In genomic region chr11:17713851-17714250, GRCh38 we compare ENCODE assay signal across 36 cellular contexts. TPM values are rescaled to one million over a fixed set of nuclear protein-coding genes. Genes with fewer than 3 reads are reported as not detected.
"Had no signal": no experiment of that assay in that cellular context is flagged by ENCODE, and none has a peak within 500 bp of the region (broad histone marks: within the 10 kb centered on the region; RNA-seq: fewer than 3 reads in every experiment).

No MANE protein-coding gene starts in this region.

- DNase-seq: activated B cell treated with CpG ODN at 0.5 μM for 24 hours; activated CD4-positive, alpha-beta memory T cell treated with anti-CD3 and anti-CD28 coated beads for 36 hours; activated CD4-positive, alpha-beta T cell treated with anti-CD3 and anti-CD28 coated beads for 4 hours; activated CD4-positive, alpha-beta T cell treated with anti-CD3 and anti-CD28 coated beads, Interleukin-2, amount 50 U/mL, for 1 hour; activated CD4-positive, CD25-positive, alpha-beta regulatory T cell treated with anti-CD3 and anti-CD28 coated beads, Interleukin-2, amount 50 U/mL, for 72 hours; activated CD8-positive, alpha-beta memory T cell treated with anti-CD3 and anti-CD28 coated beads for 24 hours; activated CD8-positive, alpha-beta memory T cell treated with anti-CD3 and anti-CD28 coated beads, Interleukin-2, amount 10 ng/mL, durations not matched to agents 7 days and 5 days; activated CD8-positive, alpha-beta memory T cell treated with anti-CD3 and anti-CD28 coated beads, Interleukin-2, amount 50 U/mL, for 48 hours; activated effector memory CD4-positive, alpha-beta T cell treated with Interleukin-2 at 50 U/mL for 16 hours; activated naive CD4-positive, alpha-beta T cell treated with anti-CD3 and anti-CD28 coated beads, Interleukin-2, amount 10 ng/mL, durations not matched to agents 7 days and 5 days; activated naive CD8-positive, alpha-beta T cell treated with anti-CD3 and anti-CD28 coated beads, Interleukin-2, amount 50 U/mL, for 24 hours; activated T-cell treated with anti-CD3 and anti-CD28 coated beads, Interleukin-2, amount 50 U/mL, for 48 hours; anterior cingulate cortex; MM.1S; MV-4-11; NCI-H1092; NCI-H1436 treated with DMSO at 0.1 percent for 48 hours; NCI-H1694 treated with DMSO at 0.1 percent for 48 hours; NCI-H2029; NCI-H510A; NCI-H526; NCI-H748 treated with DMSO at 0.1 percent for 48 hours; NK-92 treated with Interleukin-12 subunit alpha and Interleukin-12 subunit beta, amount 100 ng/mL, for 24 hours; PC-9; SHP77; SK-N-SH; T-helper 9 cell had no signal

- H3K36me3 Mint-ChIP-seq: activated CD4-positive, alpha-beta memory T cell treated with anti-CD3 and anti-CD28 coated beads for 36 hours; activated CD8-positive, alpha-beta memory T cell treated with anti-CD3 and anti-CD28 coated beads, Interleukin-2, amount 10 ng/mL, durations not matched to agents 7 days and 5 days; activated naive CD4-positive, alpha-beta T cell treated with anti-CD3 and anti-CD28 coated beads, Interleukin-2, amount 10 ng/mL, durations not matched to agents 7 days and 5 days; activated naive CD8-positive, alpha-beta T cell; brain had no signal

- H3K4me2 ChIP-seq: KMS-11, PC-9, SK-N-SH had no signal

- H3K4me1 ChIP-seq: SJSA1 had no signal

- H3K4me3 ChIP-seq: PC-9, SJSA1 had no signal

- H3K9ac ChIP-seq: KMS-11, SK-N-SH had no signal

- H3K36me3 ChIP-seq: SJSA1 had no signal

- H3K9me3 ChIP-seq: SJSA1, SK-N-SH had no signal

- H2AFZ ChIP-seq: PC-9 had no signal

- H3K27ac Mint-ChIP-seq: activated B cell treated with CpG ODN at 0.5 μM for 24 hours; activated CD4-positive, alpha-beta memory T cell treated with anti-CD3 and anti-CD28 coated beads for 36 hours; activated CD8-positive, alpha-beta memory T cell treated with anti-CD3 and anti-CD28 coated beads, Interleukin-2, amount 10 ng/mL, durations not matched to agents 7 days and 5 days; activated naive CD4-positive, alpha-beta T cell treated with anti-CD3 and anti-CD28 coated beads, Interleukin-2, amount 10 ng/mL, durations not matched to agents 7 days and 5 days; activated naive CD8-positive, alpha-beta T cell; activated naive CD8-positive, alpha-beta T cell treated with anti-CD3 and anti-CD28 coated beads, Interleukin-2, amount 50 U/mL, for 24 hours; brain; T-helper 1 cell treated with Interleukin-12 subunit alpha and Interleukin-12 subunit beta and Interleukin-4 antibody, amounts not matched to agents 30 μg/mL and 1 μg/mL, for 36 hours had no signal

- H3K4me1 Mint-ChIP-seq: activated B cell treated with CpG ODN at 0.5 μM for 24 hours; activated CD8-positive, alpha-beta memory T cell treated with anti-CD3 and anti-CD28 coated beads, Interleukin-2, amount 10 ng/mL, durations not matched to agents 7 days and 5 days; activated naive CD4-positive, alpha-beta T cell treated with anti-CD3 and anti-CD28 coated beads, Interleukin-2, amount 10 ng/mL, durations not matched to agents 7 days and 5 days; activated naive CD8-positive, alpha-beta T cell treated with anti-CD3 and anti-CD28 coated beads, Interleukin-2, amount 50 U/mL, for 24 hours had no signal

- H3K27ac ChIP-seq: KMS-11, PC-9, RWPE1, SJSA1, VCaP had no signal

- H3K9me3 Mint-ChIP-seq: activated B cell treated with CpG ODN at 0.5 μM for 24 hours; activated CD4-positive, alpha-beta memory T cell treated with anti-CD3 and anti-CD28 coated beads for 36 hours; activated naive CD4-positive, alpha-beta T cell treated with anti-CD3 and anti-CD28 coated beads, Interleukin-2, amount 10 ng/mL, durations not matched to agents 7 days and 5 days; activated naive CD8-positive, alpha-beta T cell treated with anti-CD3 and anti-CD28 coated beads, Interleukin-2, amount 50 U/mL, for 24 hours; brain; T-helper 1 cell treated with Interleukin-12 subunit alpha and Interleukin-12 subunit beta and Interleukin-4 antibody, amounts not matched to agents 30 μg/mL and 1 μg/mL, for 36 hours had no signal

- ATAC-seq: activated CD8-positive, alpha-beta memory T cell treated with anti-CD3 and anti-CD28 coated beads, Interleukin-2, amount 10 ng/mL, durations not matched to agents 7 days and 5 days; activated naive CD8-positive, alpha-beta T cell treated with anti-CD3 and anti-CD28 coated beads, Interleukin-2, amount 50 U/mL, for 24 hours had no signal

- H3K9me2 ChIP-seq: SK-N-SH had no signal

- H3K4me3 Mint-ChIP-seq: activated B cell treated with CpG ODN at 0.5 μM for 24 hours; activated CD4-positive, alpha-beta memory T cell treated with anti-CD3 and anti-CD28 coated beads for 36 hours; activated CD8-positive, alpha-beta memory T cell treated with anti-CD3 and anti-CD28 coated beads, Interleukin-2, amount 10 ng/mL, durations not matched to agents 7 days and 5 days; activated naive CD4-positive, alpha-beta T cell treated with anti-CD3 and anti-CD28 coated beads, Interleukin-2, amount 10 ng/mL, durations not matched to agents 7 days and 5 days; activated naive CD8-positive, alpha-beta T cell; activated naive CD8-positive, alpha-beta T cell treated with anti-CD3 and anti-CD28 coated beads, Interleukin-2, amount 50 U/mL, for 24 hours; brain; T-helper 1 cell treated with Interleukin-12 subunit alpha and Interleukin-12 subunit beta and Interleukin-4 antibody, amounts not matched to agents 30 μg/mL and 1 μg/mL, for 36 hours had no signal

RNA-seq across cellular contexts. Expression of gene MYOD1, which starts 5.5 kb away (rescaled TPM):
- total RNA-seq: activated B cell treated with CpG ODN at 0.5 μM for 24 hours; activated CD4-positive, alpha-beta memory T cell treated with anti-CD3 and anti-CD28 coated beads for 36 hours; activated CD8-positive, alpha-beta memory T cell treated with anti-CD3 and anti-CD28 coated beads, Interleukin-2, amount 10 ng/mL, durations not matched to agents 7 days and 5 days; bronchial epithelial cell; OCI-LY7; PC-9; SJSA1 had no signal
- polyA plus RNA-seq: SK-N-SH had no signal

RNA-seq across cellular contexts. Expression of gene KCNC1, which starts 20.7 kb away (rescaled TPM):
- total RNA-seq: activated B cell treated with CpG ODN at 0.5 μM for 24 hours; activated CD4-positive, alpha-beta memory T cell treated with anti-CD3 and anti-CD28 coated beads for 36 hours; activated CD8-positive, alpha-beta memory T cell treated with anti-CD3 and anti-CD28 coated beads, Interleukin-2, amount 10 ng/mL, durations not matched to agents 7 days and 5 days; bronchial epithelial cell; OCI-LY7; PC-9; SJSA1 had no signal
